ENCODE assay signal across 8 cellular contexts in genomic region chr1:169793730-169794129, GRCh38. TPM values are rescaled to one million over a fixed set of nuclear protein-coding genes. Genes with fewer than 3 reads are reported as not detected.
DNase-seq lines count a peak whose midpoint lies in the region; ATAC-seq and TF ChIP-seq lines count a peak whose summit lies in the region.

No MANE protein-coding gene starts in this region.

- peak overlapping the region; percentile 86 for H3K27ac Mint-ChIP-seq in activated T-helper 1 cell treated with anti-CD3 and anti-CD28 coated beads, Interleukin-12 subunit alpha, Interleukin-12 subunit beta, Interleukin-2, Interleukin-4 antibody, amounts not matched to agents 30 ng/mL and 10 ng/mL and 1 ng/mL, durations not matched to agents 14 hours and 24 hours and 36 hours
- H3K27ac Mint-ChIP-seq in stimulated activated effector memory CD8-positive, alpha-beta T cell treated with anti-CD3 and anti-CD28 coated beads, Interleukin-12 subunit alpha, Interleukin-12 subunit beta, amount 100 ng/mL, for 72 hours, result peak overlapping the region; percentile 98

- intact Hi-C loops in activated T-helper 1 cell treated with anti-CD3 and anti-CD28 coated beads, Interleukin-12 subunit alpha, Interleukin-12 subunit beta, Interleukin-2, Interleukin-4 antibody, amounts not matched to agents 30 ng/mL and 10 ng/mL and 1 ng/mL, durations not matched to agents 14 hours and 24 hours and 36 hours (cut with micrococcal nuclease), result loop anchor here (1.0 to 10.0 kb wide), 9 partner anchors 83 to 1691 kb away; partner anchors contain the start of genes GORAB, KIFAP3, NME7 and PRRC2C

- H3K36me3 ChIP-seq in iPS-15b (ENCODE audit: control insufficient read depth, insufficient read depth, low read length), result no peaks in the 10 kb centered on the region

- no peak for ATAC-seq in stimulated activated effector memory CD8-positive, alpha-beta T cell treated with anti-CD3 and anti-CD28 coated beads, Interleukin-12 subunit alpha, Interleukin-12 subunit beta, amount 100 ng/mL, for 72 hours

- H3K36me3 Mint-ChIP-seq in activated T-helper 1 cell treated with anti-CD3 and anti-CD28 coated beads, Interleukin-12 subunit alpha, Interleukin-12 subunit beta, Interleukin-2, Interleukin-4 antibody, amounts not matched to agents 30 ng/mL and 10 ng/mL and 1 ng/mL, durations not matched to agents 14 hours and 24 hours and 36 hours (ENCODE audit: low read depth), result peaks cover 21% of the 10 kb centered on the region
- peaks cover 34% of the 10 kb centered on the region for H3K36me3 Mint-ChIP-seq in stimulated activated effector memory CD8-positive, alpha-beta T cell treated with anti-CD3 and anti-CD28 coated beads, Interleukin-12 subunit alpha, Interleukin-12 subunit beta, amount 100 ng/mL, for 72 hours

- H3K9ac ChIP-seq in iPS-15b (ENCODE audit: low read depth, low read length), result peak overlapping the region; percentile 93

- H3K27ac ChIP-seq in HL-60 (replicated peaks), result peak overlapping the region; percentile 86; the same call in 1 of the 2 replicates

- H3K9me3 Mint-ChIP-seq in activated T-helper 1 cell treated with anti-CD3 and anti-CD28 coated beads, Interleukin-12 subunit alpha, Interleukin-12 subunit beta, Interleukin-2, Interleukin-4 antibody, amounts not matched to agents 30 ng/mL and 10 ng/mL and 1 ng/mL, durations not matched to agents 14 hours and 24 hours and 36 hours, result no peaks in the 10 kb centered on the region
- no peaks in the 10 kb centered on the region for H3K9me3 Mint-ChIP-seq in stimulated activated effector memory CD8-positive, alpha-beta T cell treated with anti-CD3 and anti-CD28 coated beads, Interleukin-12 subunit alpha, Interleukin-12 subunit beta, amount 100 ng/mL, for 72 hours

- peak overlapping the region; percentile 87 for H3K4me3 Mint-ChIP-seq in activated T-helper 1 cell treated with anti-CD3 and anti-CD28 coated beads, Interleukin-12 subunit alpha, Interleukin-12 subunit beta, Interleukin-2, Interleukin-4 antibody, amounts not matched to agents 30 ng/mL and 10 ng/mL and 1 ng/mL, durations not matched to agents 14 hours and 24 hours and 36 hours
- peak overlapping the region; percentile 95 for H3K4me3 Mint-ChIP-seq in stimulated activated effector memory CD8-positive, alpha-beta T cell treated with anti-CD3 and anti-CD28 coated beads, Interleukin-12 subunit alpha, Interleukin-12 subunit beta, amount 100 ng/mL, for 72 hours

- H3K4me1 ChIP-seq in iPS-15b (ENCODE audit: control insufficient read depth, insufficient read depth, low read length), result peaks cover 2% of the 10 kb centered on the region

- no peak for TF ChIP-seq CTCF in HL-60 (IDR thresholded peaks at IDR 0.05; ENCODE audit: insufficient read depth, low read length)

- H3K27me3 ChIP-seq in HL-60 (ENCODE audit: insufficient read depth, poor library complexity, severe bottlenecking) (peaks cover 3% of the 10 kb centered on the region), iPS-15b (ENCODE audit: control insufficient read depth, insufficient read depth, low read length) (no peaks in the 10 kb centered on the region)

- H3K4me3 ChIP-seq in HL-60 (replicated peaks; ENCODE audit: insufficient read depth, low read length) (peak overlapping the region; percentile 93), iPS-15b (ENCODE audit: low read depth, low read length) (peak overlapping the region; percentile 98)

- peaks cover 5% of the 10 kb centered on the region for H3K27me3 Mint-ChIP-seq in activated T-helper 1 cell treated with anti-CD3 and anti-CD28 coated beads, Interleukin-12 subunit alpha, Interleukin-12 subunit beta, Interleukin-2, Interleukin-4 antibody, amounts not matched to agents 30 ng/mL and 10 ng/mL and 1 ng/mL, durations not matched to agents 14 hours and 24 hours and 36 hours (ENCODE audit: insufficient read depth)

- peaks cover 47% of the 10 kb centered on the region for H3K4me1 Mint-ChIP-seq in activated T-helper 1 cell treated with anti-CD3 and anti-CD28 coated beads, Interleukin-12 subunit alpha, Interleukin-12 subunit beta, Interleukin-2, Interleukin-4 antibody, amounts not matched to agents 30 ng/mL and 10 ng/mL and 1 ng/mL, durations not matched to agents 14 hours and 24 hours and 36 hours (ENCODE audit: low read depth)
- peaks cover 32% of the 10 kb centered on the region for H3K4me1 Mint-ChIP-seq in stimulated activated effector memory CD8-positive, alpha-beta T cell treated with anti-CD3 and anti-CD28 coated beads, Interleukin-12 subunit alpha, Interleukin-12 subunit beta, amount 100 ng/mL, for 72 hours

- H3K9me3 ChIP-seq in iPS-15b (ENCODE audit: control insufficient read depth, insufficient read depth, low read length), result no peaks in the 10 kb centered on the region

- DNase-seq in HL-60 (ENCODE audit: low read depth in 1 of 2, low spot score in 1 of 2), result no peak
- DNase-seq in activated T-helper 1 cell treated with anti-CD3 and anti-CD28 coated beads, Interleukin-12 subunit alpha, Interleukin-12 subunit beta, Interleukin-2, Interleukin-4 antibody, amounts not matched to agents 30 ng/mL and 10 ng/mL and 1 ng/mL, durations not matched to agents 14 hours and 24 hours and 36 hours (ENCODE audit: low spot score), result no peak
- DNase-seq in stimulated activated effector memory CD8-positive, alpha-beta T cell treated with anti-CD3 and anti-CD28 coated beads, Interleukin-12 subunit alpha, Interleukin-12 subunit beta, amount 100 ng/mL, for 72 hours (ENCODE audit: low spot score in 2 of 2), result no peak
- DNase-seq in NCI-H1436 treated with DMSO at 0.1 percent for 48 hours (lab: John Stamatoyannopoulos, UW), result no peak
- DNase-seq in AG20443 (ENCODE audit: low spot score), result no peak
- DNase-seq in Kasumi-1 (lab: John Stamatoyannopoulos, UW), result no peak
- no peak for DNase-seq in SIG-M5 treated with dmso at 0.1 percent for 504 hours (lab: John Stamatoyannopoulos, UW; ENCODE audit: unreplicated experiment)

RNA-seq across cellular contexts. Expression of gene METTL18, which starts 1.0 kb away (rescaled TPM):
- total RNA-seq in activated T-helper 1 cell treated with anti-CD3 and anti-CD28 coated beads, Interleukin-12 subunit alpha, Interleukin-12 subunit beta, Interleukin-2, Interleukin-4 antibody, amounts not matched to agents 30 ng/mL and 10 ng/mL and 1 ng/mL, durations not matched to agents 14 hours and 24 hours and 36 hours, result 9.0 and 9.3 TPM in 2 replicates

RNA-seq across cellular contexts. Expression of gene SELE, which starts 59.9 kb away (rescaled TPM):
- not detected in 2 replicates for total RNA-seq in activated T-helper 1 cell treated with anti-CD3 and anti-CD28 coated beads, Interleukin-12 subunit alpha, Interleukin-12 subunit beta, Interleukin-2, Interleukin-4 antibody, amounts not matched to agents 30 ng/mL and 10 ng/mL and 1 ng/mL, durations not matched to agents 14 hours and 24 hours and 36 hours
